ENCODE assay signal across 9 cellular contexts in genomic region chr3:40299721-40300335, GRCh38. TPM values are rescaled to one million over a fixed set of nuclear protein-coding genes. Genes with fewer than 3 reads are reported as not detected.
A peak's percentile ranks its signal among the peaks of the same experiment; 100 is the strongest.
DNase-seq lines count a peak whose midpoint lies in the region; ATAC-seq, FAIRE-seq and TF ChIP-seq lines count a peak whose summit lies in the region.
"Had no signal": no experiment of that assay in that cellular context is flagged by ENCODE, and none has a peak within 500 bp of the region (broad histone marks: within the 10 kb centered on the region; RNA-seq: fewer than 3 reads in every experiment).

No MANE protein-coding gene starts in this region.

- H3K4me3 ChIP-seq in foreskin fibroblast (ENCODE audit: low read depth in 1 of 2, low read length in 2 of 2) = no peak overlapping the region
- H3K4me3 ChIP-seq: dorsolateral prefrontal cortex had no signal

- FAIRE-seq in GM12892 (lab: Jason Lieb, UNC) = peak; percentile 42

- TF ChIP-seq CTCF in foreskin fibroblast (IDR thresholded peaks at IDR 0.05; ENCODE audit: low read depth, low read length) = no peak
- TF ChIP-seq CTCF in foreskin keratinocyte (conservative IDR thresholded peaks at IDR 0.05) = no peak

- TF ChIP-seq POLR2A in GM12892 (IDR thresholded peaks at IDR 0.05; ENCODE audit: low read depth, low read length) = no peak

- H3K27me3 ChIP-seq in foreskin keratinocyte = no peaks in the 10 kb centered on the region
- H3K27me3 ChIP-seq: dorsolateral prefrontal cortex had no signal

- H3K27ac ChIP-seq in foreskin keratinocyte = no peak overlapping the region

- ATAC-seq in foreskin keratinocyte = no peak

- no peak for DNase-seq in GM12892 (ENCODE audit: insufficient read length)
- DNase-seq in SKM-1 (lab: John Stamatoyannopoulos, UW; ENCODE audit: unreplicated experiment) = peak; percentile 93
- DNase-seq in foreskin fibroblast = peak; percentile 64 to 79
- peak; percentile 57 for DNase-seq in renal cortical epithelial cell (ENCODE audit: low read depth)
- no peak for DNase-seq in NCI-H82 (lab: John Stamatoyannopoulos, UW)
- no peak for DNase-seq in iPS-NIHi11 (ENCODE audit: low spot score)
- no peak for DNase-seq in foreskin keratinocyte
- DNase-seq in NCI-H446 treated with DMSO at 0.1 percent for 48 hours (lab: John Stamatoyannopoulos, UW) = no peak
- DNase-seq: dorsolateral prefrontal cortex had no signal

- no peaks in the 10 kb centered on the region for H3K4me1 ChIP-seq in foreskin keratinocyte

RNA-seq across cellular contexts. Expression of gene EIF1B, which starts 9.7 kb away (rescaled TPM):
- polyA plus RNA-seq in GM12892 (2012; ENCODE audit: missing spikeins) = 52.2 TPM
- total RNA-seq in renal cortical epithelial cell (17.7 and 27.8 TPM in 2 replicates), foreskin keratinocyte (21.9 and 22.6 TPM in 2 replicates)
- 40.5 and 44.9 TPM in 2 replicates for polyA plus RNA-seq in foreskin keratinocyte

Comparison
In these comparisons a context has a peak if more than half of its experiments do, and no peak if none do; other contexts are left out.
1. DNase-seq: peak in SKM-1 (single experiment), foreskin fibroblast (2 of 2) and renal cortical epithelial cell (single experiment); none in GM12892 (single experiment), NCI-H82 (single experiment), iPS-NIHi11 (single experiment), foreskin keratinocyte (0 of 2) and NCI-H446 treated with DMSO at 0.1 percent for 48 hours (single experiment).